Comparison of ENCODE assay signal across 1 cellular context in the genomic region with DNA sequence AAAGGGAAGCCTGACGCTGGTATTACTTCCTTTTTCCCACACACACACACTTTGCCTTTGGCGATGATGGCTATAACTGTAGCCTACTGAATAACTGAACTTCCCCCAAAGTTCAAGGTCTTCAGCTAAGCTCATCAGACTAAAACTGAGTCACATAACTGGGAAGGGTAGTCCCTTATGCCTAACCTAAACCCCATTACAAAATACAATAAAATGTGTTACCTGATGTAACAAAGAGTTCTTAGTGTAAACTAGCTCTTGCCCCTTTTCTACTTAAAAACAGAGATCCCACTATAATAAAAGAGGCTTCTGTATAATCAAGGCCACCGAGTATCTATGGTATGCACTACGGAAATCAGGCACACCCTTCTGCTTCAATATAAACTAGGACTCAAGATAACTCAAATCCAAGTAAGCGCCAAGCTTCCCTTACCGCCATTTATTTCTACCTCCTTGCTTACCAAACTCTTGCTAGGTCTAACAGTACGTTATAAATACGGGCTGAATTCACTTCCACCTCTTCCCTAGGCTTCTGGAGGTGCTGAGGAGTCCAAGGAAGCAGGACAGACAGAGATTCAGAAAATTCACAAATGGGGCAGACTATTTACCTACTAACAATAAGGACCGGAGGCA.
TF ChIP-seq lines count a peak whose summit lies in the region.

No MANE protein-coding gene starts in this region.

TF ChIP-seq in A549, 52 proteins besides CTCF, POLR2A, EP300 and RAD21:
- TF ChIP-seq, protein P1, sequence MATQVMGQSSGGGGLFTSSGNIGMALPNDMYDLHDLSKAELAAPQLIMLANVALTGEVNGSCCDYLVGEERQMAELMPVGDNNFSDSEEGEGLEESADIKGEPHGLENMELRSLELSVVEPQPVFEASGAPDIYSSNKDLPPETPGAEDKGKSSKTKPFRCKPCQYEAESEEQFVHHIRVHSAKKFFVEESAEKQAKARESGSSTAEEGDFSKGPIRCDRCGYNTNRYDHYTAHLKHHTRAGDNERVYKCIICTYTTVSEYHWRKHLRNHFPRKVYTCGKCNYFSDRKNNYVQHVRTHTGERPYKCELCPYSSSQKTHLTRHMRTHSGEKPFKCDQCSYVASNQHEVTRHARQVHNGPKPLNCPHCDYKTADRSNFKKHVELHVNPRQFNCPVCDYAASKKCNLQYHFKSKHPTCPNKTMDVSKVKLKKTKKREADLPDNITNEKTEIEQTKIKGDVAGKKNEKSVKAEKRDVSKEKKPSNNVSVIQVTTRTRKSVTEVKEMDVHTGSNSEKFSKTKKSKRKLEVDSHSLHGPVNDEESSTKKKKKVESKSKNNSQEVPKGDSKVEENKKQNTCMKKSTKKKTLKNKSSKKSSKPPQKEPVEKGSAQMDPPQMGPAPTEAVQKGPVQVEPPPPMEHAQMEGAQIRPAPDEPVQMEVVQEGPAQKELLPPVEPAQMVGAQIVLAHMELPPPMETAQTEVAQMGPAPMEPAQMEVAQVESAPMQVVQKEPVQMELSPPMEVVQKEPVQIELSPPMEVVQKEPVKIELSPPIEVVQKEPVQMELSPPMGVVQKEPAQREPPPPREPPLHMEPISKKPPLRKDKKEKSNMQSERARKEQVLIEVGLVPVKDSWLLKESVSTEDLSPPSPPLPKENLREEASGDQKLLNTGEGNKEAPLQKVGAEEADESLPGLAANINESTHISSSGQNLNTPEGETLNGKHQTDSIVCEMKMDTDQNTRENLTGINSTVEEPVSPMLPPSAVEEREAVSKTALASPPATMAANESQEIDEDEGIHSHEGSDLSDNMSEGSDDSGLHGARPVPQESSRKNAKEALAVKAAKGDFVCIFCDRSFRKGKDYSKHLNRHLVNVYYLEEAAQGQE (IDR thresholded peaks at IDR 0.05): no peak
- TF ChIP-seq MYC (IDR thresholded peaks at IDR 0.05; ENCODE audit: borderline replicate concordance, low read length): no peak
- TF ChIP-seq ZFP36 (IDR thresholded peaks at IDR 0.05; ENCODE audit: borderline replicate concordance, partially characterized antibody): no peak
- TF ChIP-seq, protein P2, sequence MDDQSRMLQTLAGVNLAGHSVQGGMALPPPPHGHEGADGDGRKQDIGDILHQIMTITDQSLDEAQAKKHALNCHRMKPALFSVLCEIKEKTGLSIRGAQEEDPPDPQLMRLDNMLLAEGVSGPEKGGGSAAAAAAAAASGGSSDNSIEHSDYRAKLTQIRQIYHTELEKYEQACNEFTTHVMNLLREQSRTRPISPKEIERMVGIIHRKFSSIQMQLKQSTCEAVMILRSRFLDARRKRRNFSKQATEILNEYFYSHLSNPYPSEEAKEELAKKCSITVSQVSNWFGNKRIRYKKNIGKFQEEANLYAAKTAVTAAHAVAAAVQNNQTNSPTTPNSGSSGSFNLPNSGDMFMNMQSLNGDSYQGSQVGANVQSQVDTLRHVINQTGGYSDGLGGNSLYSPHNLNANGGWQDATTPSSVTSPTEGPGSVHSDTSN (IDR thresholded peaks at IDR 0.05): no peak
- TF ChIP-seq SREBF2 (IDR thresholded peaks at IDR 0.05): no peak
- TF ChIP-seq, protein P3, sequence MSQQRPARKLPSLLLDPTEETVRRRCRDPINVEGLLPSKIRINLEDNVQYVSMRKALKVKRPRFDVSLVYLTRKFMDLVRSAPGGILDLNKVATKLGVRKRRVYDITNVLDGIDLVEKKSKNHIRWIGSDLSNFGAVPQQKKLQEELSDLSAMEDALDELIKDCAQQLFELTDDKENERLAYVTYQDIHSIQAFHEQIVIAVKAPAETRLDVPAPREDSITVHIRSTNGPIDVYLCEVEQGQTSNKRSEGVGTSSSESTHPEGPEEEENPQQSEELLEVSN (IDR thresholded peaks at IDR 0.05; ENCODE audit: borderline replicate concordance, low read depth): no peak
- TF ChIP-seq, protein P4, sequence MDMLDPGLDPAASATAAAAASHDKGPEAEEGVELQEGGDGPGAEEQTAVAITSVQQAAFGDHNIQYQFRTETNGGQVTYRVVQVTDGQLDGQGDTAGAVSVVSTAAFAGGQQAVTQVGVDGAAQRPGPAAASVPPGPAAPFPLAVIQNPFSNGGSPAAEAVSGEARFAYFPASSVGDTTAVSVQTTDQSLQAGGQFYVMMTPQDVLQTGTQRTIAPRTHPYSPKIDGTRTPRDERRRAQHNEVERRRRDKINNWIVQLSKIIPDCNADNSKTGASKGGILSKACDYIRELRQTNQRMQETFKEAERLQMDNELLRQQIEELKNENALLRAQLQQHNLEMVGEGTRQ (IDR thresholded peaks at IDR 0.05): no peak
- no peak for TF ChIP-seq JUNB (IDR thresholded peaks at IDR 0.05)
- TF ChIP-seq BHLHE40 (IDR thresholded peaks at IDR 0.05; ENCODE audit: low read depth, low read length): no peak
- no peak for TF ChIP-seq CHD2 (IDR thresholded peaks at IDR 0.05; ENCODE audit: low read length, partially characterized antibody)
- TF ChIP-seq HEYL (CRISPR knock-in tag; IDR thresholded peaks at IDR 0.05): no peak
- no peak for TF ChIP-seq KDM5A (IDR thresholded peaks at IDR 0.05)
- TF ChIP-seq ZSCAN20 (CRISPR knock-in tag; IDR thresholded peaks at IDR 0.05): no peak
- TF ChIP-seq NFE2L2 (conservative IDR thresholded peaks at IDR 0.05; ENCODE audit: low read length): no peak
- TF ChIP-seq FOSB (CRISPR knock-in tag; IDR thresholded peaks at IDR 0.05): no peak
- TF ChIP-seq RCOR1 (IDR thresholded peaks at IDR 0.05; ENCODE audit: low read depth, low read length): no peak
- no peak for TF ChIP-seq CHD4 (IDR thresholded peaks at IDR 0.05; ENCODE audit: borderline replicate concordance)
- TF ChIP-seq, protein P5, sequence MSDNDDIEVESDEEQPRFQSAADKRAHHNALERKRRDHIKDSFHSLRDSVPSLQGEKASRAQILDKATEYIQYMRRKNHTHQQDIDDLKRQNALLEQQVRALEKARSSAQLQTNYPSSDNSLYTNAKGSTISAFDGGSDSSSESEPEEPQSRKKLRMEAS (IDR thresholded peaks at IDR 0.05): no peak
- no peak for TF ChIP-seq FOSL2 (IDR thresholded peaks at IDR 0.05)
- TF ChIP-seq FOSL2 (CRISPR knock-in tag; IDR thresholded peaks at IDR 0.05): no peak
- TF ChIP-seq EHMT2 (IDR thresholded peaks at IDR 0.05; ENCODE audit: low read depth): no peak
